In the genomic region with DNA sequence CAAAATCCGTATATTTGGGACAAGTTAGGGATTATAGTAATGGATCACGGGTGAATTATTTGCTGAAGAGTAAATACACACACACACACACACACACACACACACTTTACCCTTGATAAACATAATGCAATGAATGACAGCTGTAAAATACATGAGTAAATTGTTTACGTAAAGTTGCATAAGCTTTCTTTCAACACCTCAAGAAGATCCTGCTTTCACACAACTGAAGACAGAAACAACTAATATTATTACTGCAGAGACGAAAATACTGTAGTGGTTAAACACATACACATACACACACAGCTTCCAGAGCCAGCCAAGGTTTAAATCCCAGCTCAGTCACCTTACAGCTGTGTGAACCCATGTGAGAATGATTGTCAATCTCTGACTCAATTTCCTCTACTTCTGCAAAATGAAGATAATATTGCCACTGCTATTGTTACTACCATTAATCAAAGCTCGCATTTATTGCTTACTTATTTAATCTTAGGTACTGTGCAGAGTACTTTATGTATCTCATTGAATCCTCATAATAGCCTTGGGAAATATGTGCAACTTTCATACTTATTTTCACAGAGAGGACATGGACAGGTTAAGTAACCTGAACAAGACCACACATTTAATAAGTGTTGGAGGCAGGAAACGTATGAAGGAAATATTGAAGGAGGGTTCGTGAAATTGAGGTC, we compare ENCODE assay signal across 2 cellular contexts.
TF ChIP-seq lines count a peak whose summit lies in the region.

No MANE protein-coding gene starts in this region.

TF ChIP-seq in HepG2, 621 proteins besides CTCF, POLR2A, EP300 and RAD21 (continues in another document):
- TF ChIP-seq ZNF441 (CRISPR knock-in tag; IDR thresholded peaks at IDR 0.05; ENCODE audit: borderline replicate concordance) = no peak
- TF ChIP-seq, protein P1, sequence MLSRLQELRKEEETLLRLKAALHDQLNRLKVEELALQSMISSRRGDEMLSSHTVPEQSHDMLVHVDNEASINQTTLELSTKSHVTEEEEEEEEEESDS (CRISPR knock-in tag; IDR thresholded peaks at IDR 0.05; ENCODE audit: borderline replicate concordance) = 0 out of 2 replicates have a peak, but pooled peaks have one; percentile 50
- TF ChIP-seq BRD4 (CRISPR knock-in tag; IDR thresholded peaks at IDR 0.05) = no peak
- TF ChIP-seq CEBPB (IDR thresholded peaks at IDR 0.05; ENCODE audit: borderline replicate concordance, low read depth, low read length) = peak; percentile 76; the same call in 1 of the 2 replicates
- TF ChIP-seq TBX2 (CRISPR knock-in tag; IDR thresholded peaks at IDR 0.05; ENCODE audit: borderline replicate concordance) = peak; percentile 65; the same call in 1 of the 2 replicates
- TF ChIP-seq SMAD3 (CRISPR knock-in tag; IDR thresholded peaks at IDR 0.05) = 0 out of 2 replicates have a peak, but pooled peaks have one; percentile 14
- TF ChIP-seq, protein P2, sequence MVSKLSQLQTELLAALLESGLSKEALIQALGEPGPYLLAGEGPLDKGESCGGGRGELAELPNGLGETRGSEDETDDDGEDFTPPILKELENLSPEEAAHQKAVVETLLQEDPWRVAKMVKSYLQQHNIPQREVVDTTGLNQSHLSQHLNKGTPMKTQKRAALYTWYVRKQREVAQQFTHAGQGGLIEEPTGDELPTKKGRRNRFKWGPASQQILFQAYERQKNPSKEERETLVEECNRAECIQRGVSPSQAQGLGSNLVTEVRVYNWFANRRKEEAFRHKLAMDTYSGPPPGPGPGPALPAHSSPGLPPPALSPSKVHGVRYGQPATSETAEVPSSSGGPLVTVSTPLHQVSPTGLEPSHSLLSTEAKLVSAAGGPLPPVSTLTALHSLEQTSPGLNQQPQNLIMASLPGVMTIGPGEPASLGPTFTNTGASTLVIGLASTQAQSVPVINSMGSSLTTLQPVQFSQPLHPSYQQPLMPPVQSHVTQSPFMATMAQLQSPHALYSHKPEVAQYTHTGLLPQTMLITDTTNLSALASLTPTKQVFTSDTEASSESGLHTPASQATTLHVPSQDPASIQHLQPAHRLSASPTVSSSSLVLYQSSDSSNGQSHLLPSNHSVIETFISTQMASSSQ (IDR thresholded peaks at IDR 0.05; ENCODE audit: low read depth) = peak; percentile 88
- TF ChIP-seq, protein P2 (CRISPR knock-in tag; IDR thresholded peaks at IDR 0.05; ENCODE audit: borderline replicate concordance) = peak; percentile 76; the same call in 1 of the 2 replicates
- TF ChIP-seq, protein P3, sequence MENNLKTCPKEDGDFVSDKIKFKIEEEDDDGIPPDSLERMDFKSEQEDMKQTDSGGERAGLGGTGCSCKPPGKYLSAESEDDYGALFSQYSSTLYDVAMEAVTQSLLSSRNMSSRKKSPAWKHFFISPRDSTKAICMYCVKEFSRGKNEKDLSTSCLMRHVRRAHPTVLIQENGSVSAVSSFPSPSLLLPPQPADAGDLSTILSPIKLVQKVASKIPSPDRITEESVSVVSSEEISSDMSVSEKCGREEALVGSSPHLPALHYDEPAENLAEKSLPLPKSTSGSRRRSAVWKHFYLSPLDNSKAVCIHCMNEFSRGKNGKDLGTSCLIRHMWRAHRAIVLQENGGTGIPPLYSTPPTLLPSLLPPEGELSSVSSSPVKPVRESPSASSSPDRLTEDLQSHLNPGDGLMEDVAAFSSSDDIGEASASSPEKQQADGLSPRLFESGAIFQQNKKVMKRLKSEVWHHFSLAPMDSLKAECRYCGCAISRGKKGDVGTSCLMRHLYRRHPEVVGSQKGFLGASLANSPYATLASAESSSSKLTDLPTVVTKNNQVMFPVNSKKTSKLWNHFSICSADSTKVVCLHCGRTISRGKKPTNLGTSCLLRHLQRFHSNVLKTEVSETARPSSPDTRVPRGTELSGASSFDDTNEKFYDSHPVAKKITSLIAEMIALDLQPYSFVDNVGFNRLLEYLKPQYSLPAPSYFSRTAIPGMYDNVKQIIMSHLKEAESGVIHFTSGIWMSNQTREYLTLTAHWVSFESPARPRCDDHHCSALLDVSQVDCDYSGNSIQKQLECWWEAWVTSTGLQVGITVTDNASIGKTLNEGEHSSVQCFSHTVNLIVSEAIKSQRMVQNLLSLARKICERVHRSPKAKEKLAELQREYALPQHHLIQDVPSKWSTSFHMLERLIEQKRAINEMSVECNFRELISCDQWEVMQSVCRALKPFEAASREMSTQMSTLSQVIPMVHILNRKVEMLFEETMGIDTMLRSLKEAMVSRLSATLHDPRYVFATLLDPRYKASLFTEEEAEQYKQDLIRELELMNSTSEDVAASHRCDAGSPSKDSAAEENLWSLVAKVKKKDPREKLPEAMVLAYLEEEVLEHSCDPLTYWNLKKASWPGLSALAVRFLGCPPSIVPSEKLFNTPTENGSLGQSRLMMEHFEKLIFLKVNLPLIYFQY (CRISPR knock-in tag; IDR thresholded peaks at IDR 0.05; ENCODE audit: borderline replicate concordance) = no peak
- TF ChIP-seq, protein P4, sequence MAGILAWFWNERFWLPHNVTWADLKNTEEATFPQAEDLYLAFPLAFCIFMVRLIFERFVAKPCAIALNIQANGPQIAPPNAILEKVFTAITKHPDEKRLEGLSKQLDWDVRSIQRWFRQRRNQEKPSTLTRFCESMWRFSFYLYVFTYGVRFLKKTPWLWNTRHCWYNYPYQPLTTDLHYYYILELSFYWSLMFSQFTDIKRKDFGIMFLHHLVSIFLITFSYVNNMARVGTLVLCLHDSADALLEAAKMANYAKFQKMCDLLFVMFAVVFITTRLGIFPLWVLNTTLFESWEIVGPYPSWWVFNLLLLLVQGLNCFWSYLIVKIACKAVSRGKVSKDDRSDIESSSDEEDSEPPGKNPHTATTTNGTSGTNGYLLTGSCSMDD (CRISPR knock-in tag; IDR thresholded peaks at IDR 0.05) = no peak
- no peak for TF ChIP-seq ZNF354B (CRISPR knock-in tag; IDR thresholded peaks at IDR 0.05)
- TF ChIP-seq SMARCC2 (IDR thresholded peaks at IDR 0.05) = no peak
- no peak for TF ChIP-seq ZNF75D (CRISPR knock-in tag; IDR thresholded peaks at IDR 0.05; ENCODE audit: borderline replicate concordance)
- TF ChIP-seq, protein P5, sequence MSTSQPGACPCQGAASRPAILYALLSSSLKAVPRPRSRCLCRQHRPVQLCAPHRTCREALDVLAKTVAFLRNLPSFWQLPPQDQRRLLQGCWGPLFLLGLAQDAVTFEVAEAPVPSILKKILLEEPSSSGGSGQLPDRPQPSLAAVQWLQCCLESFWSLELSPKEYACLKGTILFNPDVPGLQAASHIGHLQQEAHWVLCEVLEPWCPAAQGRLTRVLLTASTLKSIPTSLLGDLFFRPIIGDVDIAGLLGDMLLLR (CRISPR knock-in tag; IDR thresholded peaks at IDR 0.05) = no peak
- TF ChIP-seq ATF1 (CRISPR knock-in tag; IDR thresholded peaks at IDR 0.05) = peak; percentile 53; the same call in 1 of the 2 replicates
- TF ChIP-seq FOXJ3 (CRISPR knock-in tag; IDR thresholded peaks at IDR 0.05; ENCODE audit: borderline replicate concordance) = peak; percentile 81; the same call in 1 of the 2 replicates

TF ChIP-seq in GM12878, 131 proteins besides CTCF, POLR2A, EP300 and RAD21 (continues in another document):
- TF ChIP-seq TAF1 (IDR thresholded peaks at IDR 0.05; ENCODE audit: borderline replicate concordance, low read depth, low read length) (no peak), STAT1 (conservative IDR thresholded peaks at IDR 0.05) (no peak), HDAC2 (IDR thresholded peaks at IDR 0.05) (no peak), PML (IDR thresholded peaks at IDR 0.05; ENCODE audit: low read length) (no peak), NRF1 (conservative IDR thresholded peaks at IDR 0.05; ENCODE audit: low read depth, low read length) (no peak), ZNF207 (IDR thresholded peaks at IDR 0.05; ENCODE audit: borderline replicate concordance) (no peak), TCF3 (IDR thresholded peaks at IDR 0.05; ENCODE audit: borderline replicate concordance, insufficient read depth, low read depth, low read length) (no peak), GATAD2B (conservative IDR thresholded peaks at IDR 0.05; ENCODE audit: low read depth) (no peak), KAT2A (conservative IDR thresholded peaks at IDR 0.05; ENCODE audit: control insufficient read depth, low read depth, low read length) (no peak), FOXK2 (IDR thresholded peaks at IDR 0.05) (no peak), SRF (IDR thresholded peaks at IDR 0.05; ENCODE audit: low read depth in 2 of 2, low read length in 2 of 2) (no peak)
- TF ChIP-seq, protein P6, sequence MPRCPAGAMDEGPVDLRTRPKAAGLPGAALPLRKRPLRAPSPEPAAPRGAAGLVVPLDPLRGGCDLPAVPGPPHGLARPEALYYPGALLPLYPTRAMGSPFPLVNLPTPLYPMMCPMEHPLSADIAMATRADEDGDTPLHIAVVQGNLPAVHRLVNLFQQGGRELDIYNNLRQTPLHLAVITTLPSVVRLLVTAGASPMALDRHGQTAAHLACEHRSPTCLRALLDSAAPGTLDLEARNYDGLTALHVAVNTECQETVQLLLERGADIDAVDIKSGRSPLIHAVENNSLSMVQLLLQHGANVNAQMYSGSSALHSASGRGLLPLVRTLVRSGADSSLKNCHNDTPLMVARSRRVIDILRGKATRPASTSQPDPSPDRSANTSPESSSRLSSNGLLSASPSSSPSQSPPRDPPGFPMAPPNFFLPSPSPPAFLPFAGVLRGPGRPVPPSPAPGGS (IDR thresholded peaks at IDR 0.05; ENCODE audit: borderline replicate concordance, insufficient read depth, low read depth, low read length, poor library complexity, severe bottlenecking) = no peak
- TF ChIP-seq, protein P7, sequence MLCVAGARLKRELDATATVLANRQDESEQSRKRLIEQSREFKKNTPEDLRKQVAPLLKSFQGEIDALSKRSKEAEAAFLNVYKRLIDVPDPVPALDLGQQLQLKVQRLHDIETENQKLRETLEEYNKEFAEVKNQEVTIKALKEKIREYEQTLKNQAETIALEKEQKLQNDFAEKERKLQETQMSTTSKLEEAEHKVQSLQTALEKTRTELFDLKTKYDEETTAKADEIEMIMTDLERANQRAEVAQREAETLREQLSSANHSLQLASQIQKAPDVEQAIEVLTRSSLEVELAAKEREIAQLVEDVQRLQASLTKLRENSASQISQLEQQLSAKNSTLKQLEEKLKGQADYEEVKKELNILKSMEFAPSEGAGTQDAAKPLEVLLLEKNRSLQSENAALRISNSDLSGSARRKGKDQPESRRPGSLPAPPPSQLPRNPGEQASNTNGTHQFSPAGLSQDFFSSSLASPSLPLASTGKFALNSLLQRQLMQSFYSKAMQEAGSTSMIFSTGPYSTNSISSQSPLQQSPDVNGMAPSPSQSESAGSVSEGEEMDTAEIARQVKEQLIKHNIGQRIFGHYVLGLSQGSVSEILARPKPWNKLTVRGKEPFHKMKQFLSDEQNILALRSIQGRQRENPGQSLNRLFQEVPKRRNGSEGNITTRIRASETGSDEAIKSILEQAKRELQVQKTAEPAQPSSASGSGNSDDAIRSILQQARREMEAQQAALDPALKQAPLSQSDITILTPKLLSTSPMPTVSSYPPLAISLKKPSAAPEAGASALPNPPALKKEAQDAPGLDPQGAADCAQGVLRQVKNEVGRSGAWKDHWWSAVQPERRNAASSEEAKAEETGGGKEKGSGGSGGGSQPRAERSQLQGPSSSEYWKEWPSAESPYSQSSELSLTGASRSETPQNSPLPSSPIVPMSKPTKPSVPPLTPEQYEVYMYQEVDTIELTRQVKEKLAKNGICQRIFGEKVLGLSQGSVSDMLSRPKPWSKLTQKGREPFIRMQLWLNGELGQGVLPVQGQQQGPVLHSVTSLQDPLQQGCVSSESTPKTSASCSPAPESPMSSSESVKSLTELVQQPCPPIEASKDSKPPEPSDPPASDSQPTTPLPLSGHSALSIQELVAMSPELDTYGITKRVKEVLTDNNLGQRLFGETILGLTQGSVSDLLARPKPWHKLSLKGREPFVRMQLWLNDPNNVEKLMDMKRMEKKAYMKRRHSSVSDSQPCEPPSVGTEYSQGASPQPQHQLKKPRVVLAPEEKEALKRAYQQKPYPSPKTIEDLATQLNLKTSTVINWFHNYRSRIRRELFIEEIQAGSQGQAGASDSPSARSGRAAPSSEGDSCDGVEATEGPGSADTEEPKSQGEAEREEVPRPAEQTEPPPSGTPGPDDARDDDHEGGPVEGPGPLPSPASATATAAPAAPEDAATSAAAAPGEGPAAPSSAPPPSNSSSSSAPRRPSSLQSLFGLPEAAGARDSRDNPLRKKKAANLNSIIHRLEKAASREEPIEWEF (IDR thresholded peaks at IDR 0.05; ENCODE audit: insufficient replicate concordance, low read depth, low read length) = no peak
- TF ChIP-seq, protein P8, sequence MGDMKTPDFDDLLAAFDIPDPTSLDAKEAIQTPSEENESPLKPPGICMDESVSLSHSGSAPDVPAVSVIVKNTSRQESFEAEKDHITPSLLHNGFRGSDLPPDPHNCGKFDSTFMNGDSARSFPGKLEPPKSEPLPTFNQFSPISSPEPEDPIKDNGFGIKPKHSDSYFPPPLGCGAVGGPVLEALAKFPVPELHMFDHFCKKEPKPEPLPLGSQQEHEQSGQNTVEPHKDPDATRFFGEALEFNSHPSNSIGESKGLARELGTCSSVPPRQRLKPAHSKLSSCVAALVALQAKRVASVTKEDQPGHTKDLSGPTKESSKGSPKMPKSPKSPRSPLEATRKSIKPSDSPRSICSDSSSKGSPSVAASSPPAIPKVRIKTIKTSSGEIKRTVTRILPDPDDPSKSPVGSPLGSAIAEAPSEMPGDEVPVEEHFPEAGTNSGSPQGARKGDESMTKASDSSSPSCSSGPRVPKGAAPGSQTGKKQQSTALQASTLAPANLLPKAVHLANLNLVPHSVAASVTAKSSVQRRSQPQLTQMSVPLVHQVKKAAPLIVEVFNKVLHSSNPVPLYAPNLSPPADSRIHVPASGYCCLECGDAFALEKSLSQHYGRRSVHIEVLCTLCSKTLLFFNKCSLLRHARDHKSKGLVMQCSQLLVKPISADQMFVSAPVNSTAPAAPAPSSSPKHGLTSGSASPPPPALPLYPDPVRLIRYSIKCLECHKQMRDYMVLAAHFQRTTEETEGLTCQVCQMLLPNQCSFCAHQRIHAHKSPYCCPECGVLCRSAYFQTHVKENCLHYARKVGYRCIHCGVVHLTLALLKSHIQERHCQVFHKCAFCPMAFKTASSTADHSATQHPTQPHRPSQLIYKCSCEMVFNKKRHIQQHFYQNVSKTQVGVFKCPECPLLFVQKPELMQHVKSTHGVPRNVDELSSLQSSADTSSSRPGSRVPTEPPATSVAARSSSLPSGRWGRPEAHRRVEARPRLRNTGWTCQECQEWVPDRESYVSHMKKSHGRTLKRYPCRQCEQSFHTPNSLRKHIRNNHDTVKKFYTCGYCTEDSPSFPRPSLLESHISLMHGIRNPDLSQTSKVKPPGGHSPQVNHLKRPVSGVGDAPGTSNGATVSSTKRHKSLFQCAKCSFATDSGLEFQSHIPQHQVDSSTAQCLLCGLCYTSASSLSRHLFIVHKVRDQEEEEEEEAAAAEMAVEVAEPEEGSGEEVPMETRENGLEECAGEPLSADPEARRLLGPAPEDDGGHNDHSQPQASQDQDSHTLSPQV (IDR thresholded peaks at IDR 0.05) = no peak
